25 cellular contexts compared by ENCODE assay signal in genomic region chr7:43565786-43566185, GRCh38. TPM values are rescaled to one million over a fixed set of nuclear protein-coding genes. Genes with fewer than 3 reads are reported as not detected.
A peak's percentile ranks its signal among the peaks of the same experiment; 100 is the strongest.
DNase-seq lines count a peak whose midpoint lies in the region; ATAC-seq and TF ChIP-seq lines count a peak whose summit lies in the region.
"Had no signal": no experiment of that assay in that cellular context is flagged by ENCODE, and none has a peak within 500 bp of the region (broad histone marks: within the 10 kb centered on the region; RNA-seq: fewer than 3 reads in every experiment).

No MANE protein-coding gene starts in this region.

- H3K4me1 ChIP-seq in prostate gland (replicated peaks) = no peaks in the 10 kb centered on the region

- DNase-seq in AG09309 (ENCODE audit: low read depth) (peak; percentile 45), GM04503 (ENCODE audit: low read depth) (peak; percentile 67), astrocyte of the spinal cord (ENCODE audit: low read depth, low spot score) (peak; percentile 29), foreskin melanocyte (peak; percentile 54), NCI-H446 treated with DMSO at 0.1 percent for 48 hours (lab: John Stamatoyannopoulos, UW) (no peak), prostate gland (ENCODE audit: low spot score) (no peak), posterior cingulate gyrus (no peak)
- no peak for DNase-seq in activated CD4-positive, alpha-beta T cell treated with anti-CD3 and anti-CD28 coated beads for 36 hours
- DNase-seq: activated CD4-positive, alpha-beta memory T cell treated with anti-CD3 and anti-CD28 coated beads, Interleukin-2, amount 10 ng/mL, durations not matched to agents 7 days and 5 days; amniotic stem cell; caudate nucleus; dorsolateral prefrontal cortex; KBM-7; natural killer cell; NCI-H1694 treated with DMSO at 0.1 percent for 48 hours; NCI-H226; NK-92 treated with Interleukin-12 subunit alpha and Interleukin-12 subunit beta, amount 100 ng/mL, for 24 hours; SK-N-SH; stimulated activated CD4-positive, alpha-beta T cell treated with anti-CD3 and anti-CD28 coated beads, Interleukin-1b, Interleukin-23, amount 100 ng/mL, for 48 hours had no signal

- TF ChIP-seq CTCF in AG09309 (IDR thresholded peaks at IDR 0.05; ENCODE audit: control insufficient read depth, insufficient read depth, low read depth, low read length, missing control alignments) (no peak), astrocyte of the spinal cord (IDR thresholded peaks at IDR 0.05; ENCODE audit: low read depth, low read length) (no peak), prostate gland (IDR thresholded peaks at IDR 0.05) (no peak)

- POLR2A ChIA-PET in activated CD4-positive, alpha-beta T cell treated with anti-CD3 and anti-CD28 coated beads for 36 hours (lab: Charles Lee) = interaction anchor here (0.6 kb wide), 1 partner anchor 1299 kb away, joined by 9 read pairs; no protein-coding TSS in a partner anchor

- H3K36me3 Mint-ChIP-seq in activated CD4-positive, alpha-beta T cell treated with anti-CD3 and anti-CD28 coated beads for 36 hours (ENCODE audit: low read depth) = no peaks in the 10 kb centered on the region
- H3K36me3 Mint-ChIP-seq: mesothelial cell of epicardium; natural killer cell; stimulated activated memory B cell treated with anti-CD40 and anti-IgM and Interleukin-4, amounts not matched to agents 10 μg/mL and 1 μg/mL and 100 μg/mL, for 72 hours; WTC11 had no signal

- no peak overlapping the region for H3K27ac Mint-ChIP-seq in activated CD4-positive, alpha-beta T cell treated with anti-CD3 and anti-CD28 coated beads for 36 hours
- H3K27ac Mint-ChIP-seq: activated CD4-positive, alpha-beta memory T cell treated with anti-CD3 and anti-CD28 coated beads, Interleukin-2, amount 10 ng/mL, durations not matched to agents 7 days and 5 days; mesothelial cell of epicardium; natural killer cell; stimulated activated memory B cell treated with anti-CD40 and anti-IgM and Interleukin-4, amounts not matched to agents 10 μg/mL and 1 μg/mL and 100 μg/mL, for 72 hours; T-helper 2 cell treated with Interferon-gamma antibody and Interleukin-4, amounts not matched to agents 5 μg/mL and 100 μg/mL, for 36 hours; WTC11 had no signal

- H3K27me3 ChIP-seq in prostate gland (replicated peaks; ENCODE audit: insufficient read depth) = no peaks in the 10 kb centered on the region

- CTCF ChIA-PET in activated CD4-positive, alpha-beta T cell treated with anti-CD3 and anti-CD28 coated beads for 36 hours (lab: Charles Lee) = interaction anchor here (0.6 to 1.3 kb wide), 3 partner anchors 17 to 361 kb away, joined by 3 to 4 read pairs (median 4); partner anchors contain the start of gene STK17A

- in situ Hi-C loops in astrocyte of the spinal cord (cut with HindIII; ENCODE audit: low sequenced_read_pairs) = no loop called here

- TF ChIP-seq POLR2A in prostate gland (IDR thresholded peaks at IDR 0.05) = no peak

- no peak for ATAC-seq in activated CD4-positive, alpha-beta T cell treated with anti-CD3 and anti-CD28 coated beads for 36 hours
- ATAC-seq: left lobe of liver; natural killer cell; stimulated activated memory B cell treated with anti-CD40 and anti-IgM and Interleukin-4, amounts not matched to agents 10 μg/mL and 1 μg/mL and 100 μg/mL, for 72 hours; WTC11 had no signal

- intact Hi-C loops in prostate gland (cut with DNase I) (no loop called here), posterior cingulate gyrus (cut with DNase I) (no loop called here)
- intact Hi-C loops in activated CD4-positive, alpha-beta T cell treated with anti-CD3 and anti-CD28 coated beads for 36 hours (cut with DNase I, micrococcal nuclease) = no loop called here

- peaks cover 9% of the 10 kb centered on the region for H3K27me3 Mint-ChIP-seq in activated CD4-positive, alpha-beta T cell treated with anti-CD3 and anti-CD28 coated beads for 36 hours

- H3K9me3 Mint-ChIP-seq in activated CD4-positive, alpha-beta T cell treated with anti-CD3 and anti-CD28 coated beads for 36 hours (ENCODE audit: low read depth) = no peaks in the 10 kb centered on the region
- H3K9me3 Mint-ChIP-seq: activated CD4-positive, alpha-beta memory T cell treated with anti-CD3 and anti-CD28 coated beads, Interleukin-2, amount 10 ng/mL, durations not matched to agents 7 days and 5 days; mesothelial cell of epicardium; natural killer cell; stimulated activated memory B cell treated with anti-CD40 and anti-IgM and Interleukin-4, amounts not matched to agents 10 μg/mL and 1 μg/mL and 100 μg/mL, for 72 hours; T-helper 2 cell treated with Interferon-gamma antibody and Interleukin-4, amounts not matched to agents 5 μg/mL and 100 μg/mL, for 36 hours; WTC11 had no signal

- peaks cover 8% of the 10 kb centered on the region for H3K4me1 Mint-ChIP-seq in activated CD4-positive, alpha-beta T cell treated with anti-CD3 and anti-CD28 coated beads for 36 hours
- H3K4me1 Mint-ChIP-seq: natural killer cell had no signal

- H3K27ac ChIP-seq in prostate gland = no peak overlapping the region
- H3K27ac ChIP-seq: dorsolateral prefrontal cortex, thoracic aorta had no signal

- H3K9me3 ChIP-seq in prostate gland = no peaks in the 10 kb centered on the region
- H3K9me3 ChIP-seq: SK-N-SH, thoracic aorta had no signal

- no peak overlapping the region for H3K4me3 Mint-ChIP-seq in activated CD4-positive, alpha-beta T cell treated with anti-CD3 and anti-CD28 coated beads for 36 hours
- H3K4me3 Mint-ChIP-seq: activated CD4-positive, alpha-beta memory T cell treated with anti-CD3 and anti-CD28 coated beads, Interleukin-2, amount 10 ng/mL, durations not matched to agents 7 days and 5 days; mesothelial cell of epicardium; natural killer cell; stimulated activated memory B cell treated with anti-CD40 and anti-IgM and Interleukin-4, amounts not matched to agents 10 μg/mL and 1 μg/mL and 100 μg/mL, for 72 hours; T-helper 2 cell treated with Interferon-gamma antibody and Interleukin-4, amounts not matched to agents 5 μg/mL and 100 μg/mL, for 36 hours; WTC11 had no signal

- WGBS in prostate gland = 17% methylated on average over 6 of the region's 6 CpGs

- H3K4me3 ChIP-seq in AG09309 (ENCODE audit: control insufficient read depth, low read depth, low read length) = no peak overlapping the region
- no peak overlapping the region for H3K4me3 ChIP-seq in astrocyte of the spinal cord (ENCODE audit: low read depth, low read length)
- no peak overlapping the region for H3K4me3 ChIP-seq in prostate gland
- H3K4me3 ChIP-seq: dorsolateral prefrontal cortex, thoracic aorta had no signal

- H3K36me3 ChIP-seq in prostate gland = no peaks in the 10 kb centered on the region
- H3K36me3 ChIP-seq: thoracic aorta had no signal

RNA-seq across cellular contexts. Expression of gene STK17A, which starts 17.1 kb away (rescaled TPM):
- 1 to 10 TPM; 6.8 to 8.2 TPM for total RNA-seq in prostate gland
- total RNA-seq in activated CD4-positive, alpha-beta T cell treated with anti-CD3 and anti-CD28 coated beads for 36 hours = 10 to 100 TPM; 43.2 to 50.9 TPM

Comparison
In these comparisons a context has a peak if more than half of its experiments do, and no peak if none do; other contexts are left out.
1. DNase-seq: peak in AG09309 (single experiment), GM04503 (single experiment), astrocyte of the spinal cord (single experiment) and foreskin melanocyte (single experiment); none in NCI-H446 treated with DMSO at 0.1 percent for 48 hours (single experiment), prostate gland (single experiment), posterior cingulate gyrus (0 of 10) and activated CD4-positive, alpha-beta T cell treated with anti-CD3 and anti-CD28 coated beads for 36 hours (single experiment).
2. RNA of gene STK17A, which starts 17.1 kb away (total RNA-seq): 43.2 to 50.9 TPM in activated CD4-positive, alpha-beta T cell treated with anti-CD3 and anti-CD28 coated beads for 36 hours; 6.8 to 8.2 TPM in prostate gland; every median in the first group is over 4 times any median in the second.